In genomic region chr12:82522762-82523161, GRCh38 we compare ENCODE assay signal across 21 cellular contexts.
"Had no signal": no experiment of that assay in that cellular context is flagged by ENCODE, and none has a peak within 500 bp of the region (broad histone marks: within the 10 kb centered on the region; RNA-seq: fewer than 3 reads in every experiment).

No MANE protein-coding gene starts in this region.

- DNase-seq: colonic mucosa; dermis blood vessel endothelial cell; erythroblast; foreskin keratinocyte; head of caudate nucleus; kidney; left cardiac atrium; left ventricle myocardium inferior; lower lobe of right lung; midbrain; naive thymus-derived CD4-positive, alpha-beta T cell; sigmoid colon; stimulated activated CD4-positive, alpha-beta T cell treated with anti-CD3 and anti-CD28 coated beads, Interleukin-2, amount 100 ng/mL, for 24 hours; stimulated activated CD4-positive, alpha-beta T cell treated with anti-CD3 and anti-CD28 coated beads, Interleukin-4, amount 100 ng/mL, for 4 hours; stimulated activated naive CD4-positive, alpha-beta T cell treated with Interleukin-2 at 50 U/mL for 16 hours; testis had no signal

- H3K36me3 ChIP-seq: colonic mucosa, left ventricle myocardium inferior, lower lobe of right lung, right atrium auricular region, sigmoid colon, tibial nerve had no signal

- H3K4me3 Mint-ChIP-seq: memory B cell; naive thymus-derived CD4-positive, alpha-beta T cell had no signal

- H3K27ac ChIP-seq: colonic mucosa, foreskin keratinocyte, hepatocyte, left ventricle myocardium inferior, lower lobe of right lung, right atrium auricular region, sigmoid colon, testis, tibial nerve had no signal

- H3K36me3 Mint-ChIP-seq: memory B cell; naive thymus-derived CD4-positive, alpha-beta T cell had no signal

- H3K4me3 ChIP-seq: colonic mucosa, hepatocyte, left ventricle myocardium inferior, lower lobe of right lung, right atrium auricular region, sigmoid colon, skin epidermis, testis, tibial nerve had no signal

- H3K27me3 ChIP-seq: colonic mucosa, hepatocyte, right atrium auricular region, sigmoid colon, testis, tibial nerve had no signal

- H3K9me3 Mint-ChIP-seq: memory B cell; naive thymus-derived CD4-positive, alpha-beta T cell had no signal

- ATAC-seq: foreskin keratinocyte; left cardiac atrium; lower lobe of right lung; naive thymus-derived CD4-positive, alpha-beta T cell had no signal

- H3K4me1 ChIP-seq: colonic mucosa, foreskin keratinocyte, left ventricle myocardium inferior, lower lobe of right lung, right atrium auricular region, sigmoid colon, testis had no signal

- H3K4me1 Mint-ChIP-seq: memory B cell; naive thymus-derived CD4-positive, alpha-beta T cell had no signal

- H3K27ac Mint-ChIP-seq: memory B cell; naive thymus-derived CD4-positive, alpha-beta T cell had no signal

- H3K9me3 ChIP-seq: colonic mucosa, lower lobe of right lung, right atrium auricular region, sigmoid colon, testis had no signal
